1 cellular context compared by ENCODE assay signal in the genomic region with DNA sequence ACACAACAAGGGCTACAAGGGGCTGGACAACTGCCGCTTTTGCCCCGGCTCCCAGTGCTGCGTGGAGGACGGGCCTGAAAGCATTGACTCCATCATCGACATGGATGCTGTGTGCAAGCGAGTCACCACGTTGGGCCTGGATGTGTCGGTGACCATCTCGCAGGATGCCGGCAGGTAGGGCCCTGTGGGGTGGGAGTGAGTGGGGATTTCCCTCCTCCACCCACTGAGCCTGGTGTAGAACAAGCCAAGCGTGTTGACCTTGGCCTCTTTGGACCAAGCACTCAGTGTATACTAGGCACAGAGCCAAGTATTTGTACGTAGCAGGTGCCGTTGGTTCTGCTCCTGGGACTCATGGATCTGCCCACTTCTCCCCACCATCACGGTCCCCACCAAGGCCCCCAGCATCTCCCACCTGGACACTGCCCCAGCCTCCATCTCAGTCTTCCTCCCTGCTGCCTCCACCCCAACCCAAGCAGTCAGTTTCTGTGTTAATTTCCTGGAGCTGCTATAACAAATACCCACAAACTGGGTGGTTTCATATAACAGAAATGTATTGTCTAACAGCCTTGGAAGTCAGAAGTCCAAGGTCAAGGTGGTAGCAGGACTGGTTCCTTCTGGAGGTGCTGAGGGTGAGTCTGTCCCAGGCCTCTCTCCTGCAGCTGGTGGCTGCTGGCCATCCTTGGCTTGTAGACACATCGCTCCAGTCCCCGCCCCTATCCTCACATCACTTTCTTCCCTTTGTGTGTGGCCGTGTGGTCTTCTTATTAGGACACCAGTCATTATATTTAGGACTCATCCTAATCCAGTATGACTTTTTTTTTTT.
TF ChIP-seq lines count a peak whose summit lies in the region.

No MANE protein-coding gene starts in this region.

TF ChIP-seq in HEK293, 187 proteins besides CTCF, POLR2A, EP300 and RAD21 (continued from another document):
- TF ChIP-seq PRDM10 (tag by site-specific recombination; IDR thresholded peaks at IDR 0.05) (no peak), ZFHX2 (tag by site-specific recombination; conservative IDR thresholded peaks at IDR 0.05) (no peak; the same call in 1 of the 2 replicates), ZNF600 (tag by site-specific recombination; IDR thresholded peaks at IDR 0.05) (no peak), ZNF404 (tag by site-specific recombination; IDR thresholded peaks at IDR 0.05) (no peak), SETDB1 (IDR thresholded peaks at IDR 0.05; ENCODE audit: insufficient read length, low read length) (peak; percentile 7), ZNF10 (tag by site-specific recombination; IDR thresholded peaks at IDR 0.05) (peak; percentile 53; the same call in 1 of the 2 replicates), ZNF19 (tag by site-specific recombination; IDR thresholded peaks at IDR 0.05; ENCODE audit: low read depth) (no peak), ZNF677 (tag by site-specific recombination; IDR thresholded peaks at IDR 0.05) (no peak), ZNF24 (tag by site-specific recombination; IDR thresholded peaks at IDR 0.05) (no peak), ZNF202 (tag by site-specific recombination; IDR thresholded peaks at IDR 0.05; ENCODE audit: borderline replicate concordance) (no peak), ZNF366 (tag by site-specific recombination; conservative IDR thresholded peaks at IDR 0.05) (no peak)
